In genomic region chr5:61162832-61163567, GRCh38 we compare ENCODE assay signal across 8 cellular contexts. TPM values are rescaled to one million over a fixed set of nuclear protein-coding genes. Genes with fewer than 3 reads are reported as not detected.
A peak's percentile ranks its signal among the peaks of the same experiment; 100 is the strongest.
DNase-seq lines count a peak whose midpoint lies in the region; ATAC-seq and TF ChIP-seq lines count a peak whose summit lies in the region.

No MANE protein-coding gene starts in this region.

- H3K4me1 ChIP-seq in Peyer's patch (peaks cover 0 to 20% (median 4%) of the 10 kb centered on the region in 4 donors), thoracic aorta (ENCODE audit: control insufficient read depth in 1 of 2, low read depth in 2 of 2) (peaks cover 9 to 22% of the 10 kb centered on the region in 2 donors)

- TF ChIP-seq CTCF in AG04450 (IDR thresholded peaks at IDR 0.05; ENCODE audit: low read depth, low read length) (no peak), Peyer's patch (IDR thresholded peaks at IDR 0.05) (no peak), lower leg skin (IDR thresholded peaks at IDR 0.05) (no peak), thoracic aorta (IDR thresholded peaks at IDR 0.05) (no peak)

- TF ChIP-seq POLR2A in Peyer's patch (IDR thresholded peaks at IDR 0.05) (no peak), lower leg skin (IDR thresholded peaks at IDR 0.05) (no peak)

- H3K36me3 ChIP-seq in Peyer's patch (peaks cover 0 to 19% (median 0%) of the 10 kb centered on the region in 3 donors), thoracic aorta (peaks cover 6% of the 10 kb centered on the region)

- POLR2A ChIA-PET in AG04450 (lab: Yijun Ruan, JAX), result interaction anchor here (1.6 to 2.6 kb wide), 3 partner anchors 12 to 168 kb away, joined by 3 to 15 read pairs (median 10); partner anchors contain the start of gene ZSWIM6

- ATAC-seq in GM21360 (IDR thresholded peaks at IDR 0.05; ENCODE audit: unreplicated experiment) (peak; percentile 2), thoracic aorta (ENCODE audit: insufficient number of reproducible peaks, low FRiP score, low read depth) (no peak)

- intact Hi-C loops in lower leg skin (cut with DNase I; ENCODE audit: low total_unique reads), result no loop called here

- H3K27me3 ChIP-seq in AG04450 (ENCODE audit: control insufficient read depth, insufficient read depth, low read length) (no peaks in the 10 kb centered on the region), Peyer's patch (no peaks in the 10 kb centered on the region), thoracic aorta (replicated peaks; ENCODE audit: insufficient read depth) (no peaks in the 10 kb centered on the region)

- H3K27ac ChIP-seq in AG04450 (ENCODE audit: low read depth, low read length) (peak overlapping the region; percentile 89), Peyer's patch (peak overlapping the region; percentile 83 to 91 (median 88)), cingulate gyrus (ENCODE audit: low read depth, low read length) (peak overlapping the region; percentile 41), thoracic aorta (peak overlapping the region; percentile 77 to 82)

- CTCF ChIA-PET in AG04450 (lab: Charles Lee), result interaction anchor here (2.0 kb wide), 1 partner anchor 167 kb away, joined by 5 read pairs; no protein-coding TSS in a partner anchor

- DNase-seq in AG04450 (ENCODE audit: low read depth, low spot score), result no peak
- peak in 1 of 3 donors; percentile 49 for DNase-seq in Peyer's patch
- DNase-seq in lower leg skin (ENCODE audit: low spot score in 2 of 2), result no peak
- no peak for DNase-seq in thoracic aorta (ENCODE audit: low spot score)
- no peak for DNase-seq in globus pallidus (ENCODE audit: low spot score)
- no peak for DNase-seq in 8988T

- peak overlapping the region; percentile 65 for H3K4me3 ChIP-seq in AG04450 (ENCODE audit: low read depth, low read length)
- peak overlapping the region; percentile 72 to 88 (median 73) for H3K4me3 ChIP-seq in Peyer's patch
- peak overlapping the region; percentile 97 for H3K4me3 ChIP-seq in lower leg skin (ENCODE audit: low read depth, poor library complexity, severe bottlenecking)
- H3K4me3 ChIP-seq in thoracic aorta, result peak overlapping the region; percentile 90

- H3K9me3 ChIP-seq in AG04450 (ENCODE audit: control insufficient read depth, insufficient read depth, low read length) (peaks cover 4% of the 10 kb centered on the region; the same call in 1 of the 2 replicates), Peyer's patch (no peaks in the 10 kb centered on the region), thoracic aorta (no peaks in the 10 kb centered on the region)

- WGBS in lower leg skin, 2 donors, result 19 to 21% methylated on average over 13 to 14 of the region's 14 CpGs

RNA-seq across cellular contexts. Expression of gene SMIM15, which starts 0.7 kb away (rescaled TPM):
- polyA plus RNA-seq in AG04450 (2011; rRNA removed), result 67.5 and 88.2 TPM in 2 replicates
- 35.2 and 46.4 TPM in 2 replicates for polyA minus RNA-seq in AG04450 (2011; rRNA and poly(A)+ RNA removed)
- total RNA-seq in Peyer's patch (10 to 100 TPM; 23.9 to 55.1 (median 36.9) TPM), lower leg skin (10 to 100 TPM; 29.2 to 33.8 (median 30.3) TPM), thoracic aorta (10 to 100 TPM; 21.3 to 23.9 TPM)
